ENCODE assay signal across 18 cellular contexts in genomic region chr12:20561886-20562285, GRCh38.
"Had no signal": no experiment of that assay in that cellular context is flagged by ENCODE, and none has a peak within 500 bp of the region (broad histone marks: within the 10 kb centered on the region; RNA-seq: fewer than 3 reads in every experiment).

No MANE protein-coding gene starts in this region.

- H3K4me3 Mint-ChIP-seq: activated CD4-positive, alpha-beta T cell treated with anti-CD3 and anti-CD28 coated beads for 36 hours; activated T-helper 1 cell treated with anti-CD3 and anti-CD28 coated beads, Interleukin-12 subunit alpha, Interleukin-12 subunit beta, Interleukin-2, Interleukin-4 antibody, amounts not matched to agents 30 ng/mL and 10 ng/mL and 1 ng/mL, durations not matched to agents 14 hours and 24 hours and 36 hours; nephron progenitor cell; stimulated activated naive CD8-positive, alpha-beta T cell treated with anti-CD3 and anti-CD28 coated beads, Interleukin-15, Interleukin-2, amounts not matched to agents 100 ng/mL and 50 ng/mL, for 24 hours had no signal

- H3K36me3 Mint-ChIP-seq: activated naive CD4-positive, alpha-beta T cell treated with anti-CD3 and anti-CD28 coated beads, Interleukin-2, amount 50 U/mL, for 72 hours had no signal

- H3K9me3 ChIP-seq: body of pancreas had no signal

- H3K4me3 ChIP-seq: body of pancreas, lung had no signal

- H3K9me3 Mint-ChIP-seq: activated T-helper 1 cell treated with anti-CD3 and anti-CD28 coated beads, Interleukin-12 subunit alpha, Interleukin-12 subunit beta, Interleukin-2, Interleukin-4 antibody, amounts not matched to agents 30 ng/mL and 10 ng/mL and 1 ng/mL, durations not matched to agents 14 hours and 24 hours and 36 hours; nephron progenitor cell; stimulated activated naive CD8-positive, alpha-beta T cell treated with anti-CD3 and anti-CD28 coated beads, Interleukin-15, Interleukin-2, amounts not matched to agents 100 ng/mL and 50 ng/mL, for 24 hours had no signal

- DNase-seq: activated CD4-positive, alpha-beta T cell treated with anti-CD3 and anti-CD28 coated beads for 36 hours; activated CD4-positive, alpha-beta T cell treated with anti-CD3 and anti-CD28 coated beads, Interleukin-2, amount 50 U/mL, for 48 hours; activated gamma-delta T cell treated with Interleukin-2 at 50 U/mL for 16 hours; body of pancreas; central memory CD4-positive, alpha-beta T cell; cortex of kidney; effector CD4-positive, alpha-beta T cell; left colon; nephron progenitor cell; occipital lobe; retina; stimulated activated CD4-positive, alpha-beta T cell treated with anti-CD3 and anti-CD28 coated beads, Interleukin-2, amount 100 ng/mL, for 48 hours; SW 1271 had no signal

- H3K27me3 Mint-ChIP-seq: activated CD4-positive, alpha-beta T cell treated with anti-CD3 and anti-CD28 coated beads for 36 hours; stimulated activated naive CD8-positive, alpha-beta T cell treated with anti-CD3 and anti-CD28 coated beads, Interleukin-15, Interleukin-2, amounts not matched to agents 100 ng/mL and 50 ng/mL, for 24 hours had no signal

- ATAC-seq: activated CD4-positive, alpha-beta T cell treated with anti-CD3 and anti-CD28 coated beads for 36 hours; activated naive CD4-positive, alpha-beta T cell treated with anti-CD3 and anti-CD28 coated beads, Interleukin-2, amount 50 U/mL, for 72 hours; body of pancreas; esophagus mucosa; left colon had no signal

- H3K27ac Mint-ChIP-seq: activated CD4-positive, alpha-beta T cell treated with anti-CD3 and anti-CD28 coated beads for 36 hours; activated naive CD4-positive, alpha-beta T cell treated with anti-CD3 and anti-CD28 coated beads, Interleukin-2, amount 50 U/mL, for 72 hours; activated T-helper 1 cell treated with anti-CD3 and anti-CD28 coated beads, Interleukin-12 subunit alpha, Interleukin-12 subunit beta, Interleukin-2, Interleukin-4 antibody, amounts not matched to agents 30 ng/mL and 10 ng/mL and 1 ng/mL, durations not matched to agents 14 hours and 24 hours and 36 hours; nephron progenitor cell; stimulated activated naive CD8-positive, alpha-beta T cell treated with anti-CD3 and anti-CD28 coated beads, Interleukin-15, Interleukin-2, amounts not matched to agents 100 ng/mL and 50 ng/mL, for 24 hours had no signal

- H3K4me1 Mint-ChIP-seq: activated CD4-positive, alpha-beta T cell treated with anti-CD3 and anti-CD28 coated beads for 36 hours; nephron progenitor cell had no signal

- H3K27ac ChIP-seq: body of pancreas had no signal

- H3K4me1 ChIP-seq: body of pancreas had no signal

- H3K27me3 ChIP-seq: body of pancreas had no signal
